ENCODE assay signal across 8 cellular contexts in the genomic region with DNA sequence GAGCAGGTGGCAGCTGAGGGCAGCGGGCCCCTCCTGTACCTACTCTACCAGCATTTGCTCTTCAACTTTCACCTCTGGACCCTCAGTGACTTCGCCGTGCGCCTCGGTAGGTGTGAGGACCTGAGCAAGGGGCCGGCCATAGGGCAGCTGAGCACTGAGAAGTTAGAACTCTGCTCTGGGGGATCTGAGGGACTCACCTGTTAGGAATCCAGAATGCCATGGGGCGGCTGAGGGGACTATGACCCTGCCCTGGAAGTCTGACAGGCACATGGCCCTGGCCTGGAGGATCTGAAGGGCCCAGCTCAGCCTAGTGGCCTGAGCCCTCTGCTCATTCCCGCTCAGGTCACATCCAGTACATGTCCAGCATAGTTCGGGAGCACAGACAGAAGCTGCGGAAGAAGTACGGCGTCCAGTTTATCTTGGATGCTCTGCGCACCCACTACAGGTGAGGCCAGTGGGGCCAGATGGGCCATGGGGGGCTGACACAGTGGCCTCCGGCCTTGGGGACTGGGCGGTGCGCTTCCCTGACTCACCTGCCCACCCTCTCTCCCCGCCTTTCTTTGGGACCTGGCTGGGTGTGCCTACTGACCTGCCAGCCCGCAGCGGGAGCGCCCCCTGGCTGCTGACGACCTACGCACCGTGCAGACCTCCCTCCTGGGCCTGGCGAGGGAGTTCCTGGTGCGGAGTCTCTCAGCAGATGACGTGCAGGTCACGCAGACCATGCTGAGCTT. TPM values are rescaled to one million over a fixed set of nuclear protein-coding genes. Genes with fewer than 3 reads are reported as not detected.
DNase-seq lines count a peak whose midpoint lies in the region; ATAC-seq and TF ChIP-seq lines count a peak whose summit lies in the region.

No MANE protein-coding gene starts in this region.

- no peaks in the 10 kb centered on the region for H3K4me1 ChIP-seq in ascending aorta

- no peak overlapping the region for H3K4me3 Mint-ChIP-seq in T-helper 1 cell treated with Interleukin-12 subunit alpha and Interleukin-12 subunit beta and Interleukin-4 antibody, amounts not matched to agents 30 μg/mL and 1 μg/mL, for 36 hours

- H3K27me3 ChIP-seq in H7 (ENCODE audit: control insufficient read depth, insufficient read depth, low read length) (no peaks in the 10 kb centered on the region), ascending aorta (no peaks in the 10 kb centered on the region)

- no peaks in the 10 kb centered on the region for H3K27me3 Mint-ChIP-seq in T-helper 1 cell treated with Interleukin-12 subunit alpha and Interleukin-12 subunit beta and Interleukin-4 antibody, amounts not matched to agents 30 μg/mL and 1 μg/mL, for 36 hours (ENCODE audit: low read depth)

- H3K27ac Mint-ChIP-seq in T-helper 1 cell treated with Interleukin-12 subunit alpha and Interleukin-12 subunit beta and Interleukin-4 antibody, amounts not matched to agents 30 μg/mL and 1 μg/mL, for 36 hours: peak overlapping the region; percentile 78

- H3K9me3 Mint-ChIP-seq in T-helper 1 cell treated with Interleukin-12 subunit alpha and Interleukin-12 subunit beta and Interleukin-4 antibody, amounts not matched to agents 30 μg/mL and 1 μg/mL, for 36 hours: no peaks in the 10 kb centered on the region

- no peak for ATAC-seq in HG03460 (IDR thresholded peaks at IDR 0.05; ENCODE audit: unreplicated experiment)
- no peak for ATAC-seq in GM19023 (IDR thresholded peaks at IDR 0.05; ENCODE audit: unreplicated experiment)

- peak; percentile 35 for DNase-seq in AG08395 (ENCODE audit: low spot score)
- DNase-seq in H7: peak; percentile 98
- DNase-seq in ascending aorta (ENCODE audit: low spot score in 2 of 2): peak in 1 of 2 donors; percentile 9
- DNase-seq in iPS-NIHi7 (ENCODE audit: extremely low spot score): peak; percentile 95
- peak; percentile 79 for DNase-seq in stimulated activated CD4-positive, alpha-beta T cell treated with anti-CD3 and anti-CD28 coated beads, Interleukin-4, amount 100 ng/mL, for 1 hour

- peaks cover 39% of the 10 kb centered on the region for H3K36me3 Mint-ChIP-seq in T-helper 1 cell treated with Interleukin-12 subunit alpha and Interleukin-12 subunit beta and Interleukin-4 antibody, amounts not matched to agents 30 μg/mL and 1 μg/mL, for 36 hours (ENCODE audit: low read depth)

- no peak overlapping the region for H3K27ac ChIP-seq in ascending aorta

- peak; percentile 69 to 83 (median 78) for TF ChIP-seq CTCF in ascending aorta (IDR thresholded peaks at IDR 0.05)

- intact Hi-C loops in ascending aorta (cut with DNase I): loop anchor here (1.0 to 5.0 kb wide), 2 partner anchors 75 to 291 kb away; no protein-coding TSS in a partner anchor

- no peaks in the 10 kb centered on the region for H3K9me3 ChIP-seq in ascending aorta

- peaks cover 15% of the 10 kb centered on the region for H3K4me1 Mint-ChIP-seq in T-helper 1 cell treated with Interleukin-12 subunit alpha and Interleukin-12 subunit beta and Interleukin-4 antibody, amounts not matched to agents 30 μg/mL and 1 μg/mL, for 36 hours (ENCODE audit: low read depth)

- peaks cover 26% of the 10 kb centered on the region for H3K36me3 ChIP-seq in H7 (replicated peaks; ENCODE audit: control insufficient read depth, insufficient read depth, low read length)
- peaks cover 21 to 49% of the 10 kb centered on the region in 2 donors for H3K36me3 ChIP-seq in ascending aorta

- H3K4me3 ChIP-seq in H7 (ENCODE audit: insufficient read depth, low read depth, low read length): no peak overlapping the region
- H3K4me3 ChIP-seq in ascending aorta: no peak overlapping the region

RNA-seq across cellular contexts. Expression of gene NBEAL2, which starts 18.8 kb away (rescaled TPM):
- 51.6 and 65.4 TPM in 2 replicates for total RNA-seq in H7 (2014; rRNA removed; shearing (Covaris generic))
- 70.2 TPM for total RNA-seq in ascending aorta

RNA-seq across cellular contexts. Expression of gene CCDC12, which starts 21.7 kb away (rescaled TPM):
- total RNA-seq in H7 (2014; rRNA removed; shearing (Covaris generic)): 40.0 and 40.9 TPM in 2 replicates
- total RNA-seq in ascending aorta: 34.3 TPM
